ENCODE assay signal across 10 cellular contexts in the genomic region with DNA sequence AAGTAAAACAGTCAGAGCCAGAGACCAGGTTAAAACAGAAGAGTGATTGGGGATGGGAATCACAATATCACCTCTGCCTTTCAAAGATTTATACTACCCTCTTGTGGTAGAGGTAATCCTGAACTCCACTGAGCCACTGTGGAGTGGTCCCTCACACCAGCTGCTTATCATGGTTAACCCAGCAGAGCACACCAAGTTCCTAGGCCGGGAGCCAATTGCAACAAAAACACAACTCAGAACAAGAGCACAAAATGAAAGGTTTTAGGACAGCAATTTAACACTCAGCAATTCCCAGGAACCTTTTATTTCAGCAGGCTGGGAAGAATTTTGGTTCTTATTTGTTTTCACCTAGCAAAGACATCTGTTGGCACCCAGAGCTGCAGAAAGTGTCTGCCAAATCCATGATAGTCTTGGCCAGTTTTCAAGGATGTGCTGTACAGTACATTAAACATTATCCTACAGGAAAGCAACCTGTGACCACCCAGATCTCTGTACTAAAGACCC.
DNase-seq lines count a peak whose midpoint lies in the region; ATAC-seq, FAIRE-seq and TF ChIP-seq lines count a peak whose summit lies in the region.
"Had no signal": no experiment of that assay in that cellular context is flagged by ENCODE, and none has a peak within 500 bp of the region (broad histone marks: within the 10 kb centered on the region; RNA-seq: fewer than 3 reads in every experiment).

No MANE protein-coding gene starts in this region.

- no peak overlapping the region for H2BK12ac ChIP-seq in H9 (ENCODE audit: insufficient read length, low read depth, low read length)

- no peak overlapping the region for H4K8ac ChIP-seq in H9 (replicated peaks; ENCODE audit: insufficient read length, low read depth, low read length)

- H3K9me3 Mint-ChIP-seq in H9: peaks cover 0 to 3% of the 10 kb centered on the region in 2 experiments; a peak in 1 of 5 replicates

- no peak overlapping the region for H2BK15ac ChIP-seq in H9 (ENCODE audit: low read depth, low read length)

- DNase-seq in H9: peak; percentile 57
- DNase-seq in NCI-H774 (lab: John Stamatoyannopoulos, UW): peak; percentile 65
- peak; percentile 58 for DNase-seq in endothelial cell of umbilical vein (ENCODE audit: low read depth, low spot score)
- DNase-seq in putamen (ENCODE audit: low spot score): peak; percentile 20
- no peak for DNase-seq in activated naive CD4-positive, alpha-beta T cell treated with Interleukin-2 at 50 U/mL for 16 hours
- DNase-seq in lower leg skin (ENCODE audit: low spot score in 2 of 2): no peak
- DNase-seq in NCI-H2196 treated with DMSO at 0.1 percent for 48 hours (lab: John Stamatoyannopoulos, UW; ENCODE audit: unreplicated experiment): no peak

- no peak overlapping the region for H3K4ac ChIP-seq in H9 (ENCODE audit: low read depth, low read length)

- no peak overlapping the region for H3K4me3 ChIP-seq in endothelial cell of umbilical vein (replicated peaks in 1 of 3; ENCODE audit: insufficient read depth in 1 of 3, low read depth in 1 of 3, low read length in 3 of 3)
- no peak overlapping the region for H3K4me3 ChIP-seq in lower leg skin (ENCODE audit: low read depth, poor library complexity, severe bottlenecking)

- no peak overlapping the region for H3K56ac ChIP-seq in H9 (ENCODE audit: insufficient read length, low read depth, low read length)

- BruUV-seq in endothelial cell of umbilical vein (replicated peaks; lab: Mats Ljungman, UMichigan): no TSS peak

- H3K9me1 ChIP-seq in endothelial cell of umbilical vein (replicated peaks; ENCODE audit: control insufficient read depth, extremely low read depth, insufficient read depth, low read length): no peaks in the 10 kb centered on the region

- TF ChIP-seq CTCF in H9 (conservative IDR thresholded peaks at IDR 0.05) (peak; percentile 78), endothelial cell of umbilical vein (IDR thresholded peaks at IDR 0.05; ENCODE audit: extremely low read depth in 1 of 2, insufficient read depth in 1 of 2, low read depth in 1 of 2, low read length in 2 of 2) (peak in 1 of 2 donors; percentile 11), lower leg skin (IDR thresholded peaks at IDR 0.05) (no peak)

- no peak overlapping the region for H3K18ac ChIP-seq in H9 (ENCODE audit: insufficient read length, low read depth, low read length)

- H3K23me2 ChIP-seq in H9 (ENCODE audit: insufficient read length, low read depth, low read length, poor library complexity, severe bottlenecking): no peaks in the 10 kb centered on the region

- no peak overlapping the region for H2BK5ac ChIP-seq in H9 (ENCODE audit: insufficient read length, low read length)

- H3K27me3 Mint-ChIP-seq in H9 (ENCODE audit: low read depth): no peaks in the 10 kb centered on the region

- H3T11ph ChIP-seq in H9 (ENCODE audit: low read length): no peak overlapping the region

- H3K9me3 ChIP-seq in H9 (ENCODE audit: control insufficient read depth, low read depth, low read length) (no peaks in the 10 kb centered on the region), endothelial cell of umbilical vein (replicated peaks; ENCODE audit: control insufficient read depth, insufficient read depth, low read length) (no peaks in the 10 kb centered on the region)

- no peak overlapping the region for H2AK5ac ChIP-seq in H9 (ENCODE audit: insufficient read length, low read length)

- H3K4me1 ChIP-seq in H9 (ENCODE audit: insufficient read depth, low read length): no peaks in the 10 kb centered on the region
- no peaks in the 10 kb centered on the region for H3K4me1 ChIP-seq in endothelial cell of umbilical vein (ENCODE audit: control insufficient read depth, extremely low read depth, insufficient read depth, low read length)

- H4K5ac ChIP-seq in H9 (ENCODE audit: insufficient read length, low read depth, low read length): no peak overlapping the region

- H3K79me2 ChIP-seq in H9 (ENCODE audit: insufficient read depth, low read length) (no peaks in the 10 kb centered on the region), endothelial cell of umbilical vein (ENCODE audit: control insufficient read depth, insufficient read depth, low read length) (no peaks in the 10 kb centered on the region)

- no peaks in the 10 kb centered on the region for H3K36me3 Mint-ChIP-seq in H9 (ENCODE audit: insufficient read depth in 1 of 3, low read depth in 3 of 3)

- H3K79me1 ChIP-seq in H9 (ENCODE audit: insufficient read depth, low read depth, low read length, poor library complexity, severe bottlenecking): no peaks in the 10 kb centered on the region

- intact Hi-C loops in endothelial cell of umbilical vein (cut with micrococcal nuclease): no loop called here
- intact Hi-C loops in lower leg skin (cut with DNase I; ENCODE audit: low total_unique reads): no loop called here

- no peak overlapping the region for H2BK120ac ChIP-seq in H9 (ENCODE audit: low read depth, low read length, poor library complexity, severe bottlenecking)

- no peaks in the 10 kb centered on the region for H4K20me1 ChIP-seq in H9 (ENCODE audit: control insufficient read depth, insufficient read depth, insufficient read length)
- H4K20me1 ChIP-seq in endothelial cell of umbilical vein (replicated peaks; ENCODE audit: control insufficient read depth, extremely low read depth, insufficient read depth, low read length): no peaks in the 10 kb centered on the region

- dilution Hi-C loops in endothelial cell of umbilical vein (cut with MboI; ENCODE audit: extremely low pct_ligation_motif_present, low sequenced_read_pairs): no loop called here

- FAIRE-seq in endothelial cell of umbilical vein (lab: Jason Lieb, UNC): no peak

- CTCF ChIA-PET in endothelial cell of umbilical vein (lab: Charles Lee): interaction anchor here (1.0 kb wide), 2 partner anchors 9 to 295 kb away, joined by 3 to 4 read pairs; no protein-coding TSS in a partner anchor

- no peak overlapping the region for H3K14ac ChIP-seq in H9 (ENCODE audit: insufficient read depth, low read length)

- H3K27ac ChIP-seq in H9 (ENCODE audit: insufficient read length, low read depth, low read length) (no peak overlapping the region), endothelial cell of umbilical vein (ENCODE audit: insufficient read depth, low read depth, low read length) (no peak overlapping the region)
- H3K27ac ChIP-seq: epithelial cell of prostate, HL-60 had no signal

- no CpG with 5 or more reads among the region's 1 CpG for WGBS in H9 (ENCODE audit: extremely low coverage, insufficient read length, low lambda C conversion rate)
- WGBS in lower leg skin, 2 donors: 13 to 16% methylated on average over 1 of the region's 1 CpG

- no peak overlapping the region for H3K9ac ChIP-seq in H9 (ENCODE audit: extremely low read depth, insufficient read length, low read length)
- no peak overlapping the region for H3K9ac ChIP-seq in endothelial cell of umbilical vein (replicated peaks; ENCODE audit: extremely low read depth, insufficient read depth, low read length)

- no peak overlapping the region for H2BK20ac ChIP-seq in H9 (ENCODE audit: low read depth, low read length, poor library complexity, severe bottlenecking)

- TF ChIP-seq POLR2A in endothelial cell of umbilical vein (IDR thresholded peaks at IDR 0.05; ENCODE audit: low read depth, low read length): no peak
- no peak for TF ChIP-seq POLR2A in lower leg skin (IDR thresholded peaks at IDR 0.05)

- H3K4me3 Mint-ChIP-seq in H9: no peak overlapping the region

- no peak for ATAC-seq in GM21529 (IDR thresholded peaks at IDR 0.05; ENCODE audit: unreplicated experiment)

- no peak overlapping the region for H4K91ac ChIP-seq in H9 (ENCODE audit: insufficient read length, low read depth, low read length)

- no peaks in the 10 kb centered on the region for H3K4me1 Mint-ChIP-seq in H9

- H3K23ac ChIP-seq in H9 (ENCODE audit: insufficient read length, low read depth, low read length): no peak overlapping the region

- no peak overlapping the region for H3K27ac Mint-ChIP-seq in H9

- no peak overlapping the region for H3K4me2 ChIP-seq in H9 (ENCODE audit: insufficient read depth, insufficient read length, low read length)
- no peak overlapping the region for H3K4me2 ChIP-seq in endothelial cell of umbilical vein (ENCODE audit: insufficient read depth, low read length)

- H2AFZ ChIP-seq in H9 (ENCODE audit: low read length) (no peak overlapping the region), endothelial cell of umbilical vein (ENCODE audit: low read depth, low read length) (no peak overlapping the region)

- POLR2A ChIA-PET in endothelial cell of umbilical vein (lab: Charles Lee): no interaction called here

- no peaks in the 10 kb centered on the region for H3K36me3 ChIP-seq in endothelial cell of umbilical vein (ENCODE audit: control insufficient read depth in 2 of 2, extremely low read depth in 1 of 2, insufficient read depth in 2 of 2, low read length in 2 of 2)

- H3K27me3 ChIP-seq in H9 (ENCODE audit: insufficient read depth, low read length) (no peaks in the 10 kb centered on the region), endothelial cell of umbilical vein (ENCODE audit: control insufficient read depth in 2 of 2, insufficient read depth in 2 of 2, low read length in 2 of 2) (no peaks in the 10 kb centered on the region)

TF ChIP-seq in endothelial cell of umbilical vein, 7 proteins besides CTCF, POLR2A, EP300 and RAD21:
- TF ChIP-seq EZH2 (IDR thresholded peaks at IDR 0.05; ENCODE audit: borderline replicate concordance, low read depth, low read length, severe bottlenecking) (no peak), JUN (IDR thresholded peaks at IDR 0.05; ENCODE audit: borderline replicate concordance, insufficient read depth, insufficient read length, low read depth) (no peak), POLR2AphosphoS5 (IDR thresholded peaks at IDR 0.05; ENCODE audit: insufficient read depth, low read depth, low read length) (no peak), GATA2 (IDR thresholded peaks at IDR 0.05; ENCODE audit: insufficient read depth, insufficient read length, low read depth, low read length) (no peak), FOS (IDR thresholded peaks at IDR 0.05; ENCODE audit: borderline replicate concordance, insufficient read depth, low read length) (no peak), MYC (IDR thresholded peaks at IDR 0.05; ENCODE audit: low read depth, low read length) (no peak)
- TF ChIP-seq, protein P1, sequence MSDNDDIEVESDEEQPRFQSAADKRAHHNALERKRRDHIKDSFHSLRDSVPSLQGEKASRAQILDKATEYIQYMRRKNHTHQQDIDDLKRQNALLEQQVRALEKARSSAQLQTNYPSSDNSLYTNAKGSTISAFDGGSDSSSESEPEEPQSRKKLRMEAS (IDR thresholded peaks at IDR 0.05; ENCODE audit: insufficient read depth, insufficient read length): no peak

Comparison
In these comparisons a context has a peak if more than half of its experiments do, and no peak if none do; other contexts are left out.
1. DNase-seq: peak in H9 (single experiment), NCI-H774 (single experiment), endothelial cell of umbilical vein (single experiment) and putamen (single experiment); none in activated naive CD4-positive, alpha-beta T cell treated with Interleukin-2 at 50 U/mL for 16 hours (single experiment), lower leg skin (0 of 2) and NCI-H2196 treated with DMSO at 0.1 percent for 48 hours (single experiment).